ENCODE assay signal across 17 cellular contexts in genomic region chr9:126521976-126522590, GRCh38.
A peak's percentile ranks its signal among the peaks of the same experiment; 100 is the strongest.
DNase-seq lines count a peak whose midpoint lies in the region; ATAC-seq and TF ChIP-seq lines count a peak whose summit lies in the region.
"Had no signal": no experiment of that assay in that cellular context is flagged by ENCODE, and none has a peak within 500 bp of the region (broad histone marks: within the 10 kb centered on the region; RNA-seq: fewer than 3 reads in every experiment).

No MANE protein-coding gene starts in this region.

- H3K9me3 Mint-ChIP-seq in central memory CD8-positive, alpha-beta T cell: no peaks in the 10 kb centered on the region
- H3K9me3 Mint-ChIP-seq: HFFc6 had no signal

- CTCF ChIA-PET in HEK293 (lab: Yijun Ruan, JAX): interaction anchor here (0.5 to 7.8 kb wide), 7 partner anchors 8 to 407 kb away, joined by 3 to 63 read pairs (median 6); no protein-coding TSS in a partner anchor

- POLR2A ChIA-PET in HEK293 (lab: Yijun Ruan, JAX): no interaction called here

- intact Hi-C loops in lower lobe of right lung (cut with DNase I) (no loop called here), spleen (cut with DNase I; ENCODE audit: low total_unique reads) (no loop called here)

- H3K36me3 ChIP-seq in HEK293 (ENCODE audit: control insufficient read depth in 2 of 2, insufficient read depth in 1 of 2, low read length in 2 of 2): no peaks in the 10 kb centered on the region
- no peaks in the 10 kb centered on the region for H3K36me3 ChIP-seq in lower lobe of right lung
- no peaks in the 10 kb centered on the region for H3K36me3 ChIP-seq in spleen
- H3K36me3 ChIP-seq: MG63 had no signal

- peaks cover 47% of the 10 kb centered on the region for H3K4me1 Mint-ChIP-seq in central memory CD8-positive, alpha-beta T cell

- H3K27ac ChIP-seq in HEK293 (ENCODE audit: extremely low read depth, low read depth, low read length) (no peak overlapping the region), lower lobe of right lung (no peak overlapping the region), spleen (no peak overlapping the region)
- H3K27ac ChIP-seq: KMS-11 had no signal

- no peak for TF ChIP-seq POLR2A in spleen (IDR thresholded peaks at IDR 0.05)

- H3K4me1 ChIP-seq in HEK293 (ENCODE audit: control insufficient read depth, insufficient read depth, low read length) (peaks cover 10% of the 10 kb centered on the region), lower lobe of right lung (peaks cover 30% of the 10 kb centered on the region), spleen (peaks cover 8 to 68% (median 32%) of the 10 kb centered on the region in 6 donors)

- no peak for ATAC-seq in central memory CD8-positive, alpha-beta T cell (replicated peaks; ENCODE audit: extremely low read depth, poor library complexity, severe bottlenecking)
- ATAC-seq in lower lobe of right lung (no peak), HG03342 (IDR thresholded peaks at IDR 0.05; ENCODE audit: unreplicated experiment) (no peak), GM18519 (IDR thresholded peaks at IDR 0.05; ENCODE audit: low FRiP score, unreplicated experiment) (no peak)

- TF ChIP-seq CTCF in HEK293 (tag by site-specific recombination; IDR thresholded peaks at IDR 0.05) (no peak), lower lobe of right lung (IDR thresholded peaks at IDR 0.05) (no peak), spleen (IDR thresholded peaks at IDR 0.05 in 8 of 11, conservative IDR thresholded peaks at IDR 0.05 in 3 of 11) (no peak)

- peak overlapping the region; percentile 11 for H3K4me3 Mint-ChIP-seq in central memory CD8-positive, alpha-beta T cell
- H3K4me3 Mint-ChIP-seq: HFFc6 had no signal

- H3K4me3 ChIP-seq in HEK293 (ENCODE audit: low read depth, low read length): no peak overlapping the region
- no peak overlapping the region for H3K4me3 ChIP-seq in lower lobe of right lung
- H3K4me3 ChIP-seq in spleen: no peak overlapping the region
- H3K4me3 ChIP-seq: MG63 had no signal

- peaks cover 21% of the 10 kb centered on the region for H3K36me3 Mint-ChIP-seq in central memory CD8-positive, alpha-beta T cell (ENCODE audit: insufficient read depth)

- H3K27me3 ChIP-seq in lower lobe of right lung (ENCODE audit: low read depth): peaks cover 40% of the 10 kb centered on the region
- H3K27me3 ChIP-seq in spleen (replicated peaks in 1 of 7): peaks cover 0 to 81% (median 14%) of the 10 kb centered on the region in 7 donors
- H3K27me3 ChIP-seq: MG63 had no signal

- no peak for DNase-seq in central memory CD8-positive, alpha-beta T cell (ENCODE audit: low spot score in 2 of 2)
- DNase-seq in lower lobe of right lung (peak; percentile 30), spleen (peak; percentile 70)
- DNase-seq in activated CD8-positive, alpha-beta memory T cell treated with anti-CD3 and anti-CD28 coated beads for 24 hours: no peak
- DNase-seq: C1 segment of cervical spinal cord, GOT3, HFFc6, MG63, NCI-H1092 treated with DMSO at 0.1 percent for 48 hours, NCI-H1694 treated with DMSO at 0.1 percent for 48 hours, NCI-H446, NCI-H774, SIG-M5 had no signal

- H3K27ac Mint-ChIP-seq in central memory CD8-positive, alpha-beta T cell (ENCODE audit: low read depth): no peak overlapping the region
- H3K27ac Mint-ChIP-seq: HFFc6 had no signal

- H3K9me3 ChIP-seq in HEK293 (ENCODE audit: control insufficient read depth, insufficient read depth, low read depth, low read length) (no peaks in the 10 kb centered on the region), lower lobe of right lung (no peaks in the 10 kb centered on the region), spleen (no peaks in the 10 kb centered on the region)
- H3K9me3 ChIP-seq: MG63 had no signal

- WGBS in spleen, 5 donors: 71 to 91% (median 84%) methylated on average over 1 to 10 of the region's 10 CpGs

- H3K27me3 Mint-ChIP-seq in central memory CD8-positive, alpha-beta T cell: no peaks in the 10 kb centered on the region

TF ChIP-seq in HEK293, 187 proteins besides CTCF, POLR2A, EP300 and RAD21:
- TF ChIP-seq ZNF280C (tag by site-specific recombination; IDR thresholded peaks at IDR 0.05) (no peak), ZNF768 (tag by site-specific recombination; IDR thresholded peaks at IDR 0.05) (peak; percentile 64; the same call in 1 of the 2 replicates), MZF1 (tag by site-specific recombination; IDR thresholded peaks at IDR 0.05; ENCODE audit: borderline replicate concordance) (no peak), ZNF48 (tag by site-specific recombination; IDR thresholded peaks at IDR 0.05) (no peak)

Comparison
In these comparisons a context has a peak if more than half of its experiments do, and no peak if none do; other contexts are left out.
1. DNase-seq: peak in lower lobe of right lung (single experiment) and spleen (single experiment); none in central memory CD8-positive, alpha-beta T cell (0 of 2) and activated CD8-positive, alpha-beta memory T cell treated with anti-CD3 and anti-CD28 coated beads for 24 hours (single experiment).